8 cellular contexts compared by ENCODE assay signal in genomic region chr3:42961633-42962032, GRCh38. TPM values are rescaled to one million over a fixed set of nuclear protein-coding genes. Genes with fewer than 3 reads are reported as not detected.
A peak's percentile ranks its signal among the peaks of the same experiment; 100 is the strongest.
DNase-seq lines count a peak whose midpoint lies in the region; ATAC-seq and TF ChIP-seq lines count a peak whose summit lies in the region.

No MANE protein-coding gene starts in this region.

- H3K4me1 Mint-ChIP-seq in activated CD4-positive, alpha-beta T cell treated with anti-CD3 and anti-CD28 coated beads for 36 hours: peaks cover 22% of the 10 kb centered on the region
- H3K4me1 Mint-ChIP-seq in naive thymus-derived CD4-positive, alpha-beta T cell: peaks cover 0 to 38% (median 34%) of the 10 kb centered on the region in 7 donors

- H3K9me3 ChIP-seq in esophagus squamous epithelium: no peaks in the 10 kb centered on the region
- H3K9me3 ChIP-seq in naive thymus-derived CD4-positive, alpha-beta T cell (ENCODE audit: control insufficient read depth in 2 of 3, low read length in 3 of 3): no peaks in the 10 kb centered on the region

- CTCF ChIA-PET in activated CD4-positive, alpha-beta T cell treated with anti-CD3 and anti-CD28 coated beads for 36 hours (lab: Charles Lee): interaction anchor here (0.6 to 3.5 kb wide), 43 partner anchors 8 to 1253 kb away, joined by 3 to 18 read pairs (median 4); no protein-coding TSS in a partner anchor
- CTCF ChIA-PET in naive thymus-derived CD4-positive, alpha-beta T cell (lab: Charles Lee): interaction anchor here (0.5 to 5.1 kb wide), 41 partner anchors 8 to 1227 kb away, joined by 3 to 53 read pairs (median 4); no protein-coding TSS in a partner anchor

- WGBS in esophagus squamous epithelium, 2 donors: 5 to 7% methylated on average over 4 of the region's 4 CpGs

- peak; percentile 31 for DNase-seq in activated CD4-positive, alpha-beta T cell treated with anti-CD3 and anti-CD28 coated beads for 36 hours
- DNase-seq in activated CD4-positive, alpha-beta T cell treated with anti-CD3 and anti-CD28 coated beads for 1 hour: no peak
- DNase-seq in M059J (ENCODE audit: low read depth): peak; percentile 42
- DNase-seq in T-helper 1 cell: peak in 3 of 5 donors; percentile 17 to 19 (median 17)
- no peak for DNase-seq in esophagus squamous epithelium (lab: John Stamatoyannopoulos, UW)
- peak in 6 of 9 donors; percentile 11 to 50 (median 42) for DNase-seq in naive thymus-derived CD4-positive, alpha-beta T cell

- H3K27me3 Mint-ChIP-seq in activated CD4-positive, alpha-beta T cell treated with anti-CD3 and anti-CD28 coated beads for 36 hours: no peaks in the 10 kb centered on the region
- H3K27me3 Mint-ChIP-seq in naive thymus-derived CD4-positive, alpha-beta T cell: peaks cover 0 to 19% (median 3%) of the 10 kb centered on the region in 5 donors

- no peak overlapping the region for H3K4me3 ChIP-seq in esophagus squamous epithelium
- H3K4me3 ChIP-seq in naive thymus-derived CD4-positive, alpha-beta T cell (ENCODE audit: low read length): no peak overlapping the region

- H3K27me3 ChIP-seq in esophagus squamous epithelium: no peaks in the 10 kb centered on the region
- H3K27me3 ChIP-seq in naive thymus-derived CD4-positive, alpha-beta T cell (ENCODE audit: control insufficient read depth in 2 of 2, insufficient read depth in 2 of 2, low read length in 2 of 2): no peaks in the 10 kb centered on the region

- no peaks in the 10 kb centered on the region for H3K9me3 Mint-ChIP-seq in activated CD4-positive, alpha-beta T cell treated with anti-CD3 and anti-CD28 coated beads for 36 hours (ENCODE audit: low read depth)
- no peaks in the 10 kb centered on the region for H3K9me3 Mint-ChIP-seq in naive thymus-derived CD4-positive, alpha-beta T cell

- intact Hi-C loops in activated CD4-positive, alpha-beta T cell treated with anti-CD3 and anti-CD28 coated beads for 36 hours (cut with DNase I, micrococcal nuclease): loop anchor here (1.0 to 10.0 kb wide), 7 partner anchors 109 to 543 kb away; no protein-coding TSS in a partner anchor
- intact Hi-C loops in esophagus squamous epithelium (cut with DNase I): no loop called here
- intact Hi-C loops in naive thymus-derived CD4-positive, alpha-beta T cell (cut with micrococcal nuclease): loop anchor here (1.0 to 10.0 kb wide), 10 partner anchors 46 to 673 kb away; partner anchors contain the start of gene SNRK (in 1 of the 2)

- POLR2A ChIA-PET in activated CD4-positive, alpha-beta T cell treated with anti-CD3 and anti-CD28 coated beads for 36 hours (lab: Charles Lee): no interaction called here
- POLR2A ChIA-PET in naive thymus-derived CD4-positive, alpha-beta T cell (lab: Charles Lee): interaction anchor here (0.8 to 1.6 kb wide), 4 partner anchors 63 to 541 kb away, joined by 3 to 7 read pairs (median 4); no protein-coding TSS in a partner anchor

- no peak for TF ChIP-seq POLR2A in esophagus squamous epithelium (IDR thresholded peaks at IDR 0.05)

- no peak for ATAC-seq in activated CD4-positive, alpha-beta T cell treated with anti-CD3 and anti-CD28 coated beads for 36 hours
- ATAC-seq in naive thymus-derived CD4-positive, alpha-beta T cell: peak; percentile 45
- no peak for ATAC-seq in GM21528 (IDR thresholded peaks at IDR 0.05; ENCODE audit: low FRiP score, unreplicated experiment)
- ATAC-seq in GM21423 (IDR thresholded peaks at IDR 0.05; ENCODE audit: unreplicated experiment): no peak

- H3K4me1 ChIP-seq in esophagus squamous epithelium: peaks cover 0 to 6% (median 0%) of the 10 kb centered on the region in 3 donors
- H3K4me1 ChIP-seq in naive thymus-derived CD4-positive, alpha-beta T cell (ENCODE audit: control insufficient read depth in 2 of 2, insufficient read depth in 2 of 2, low read length in 2 of 2): peaks cover 0 to 27% of the 10 kb centered on the region in 2 donors

- H3K27ac ChIP-seq in esophagus squamous epithelium: no peak overlapping the region
- H3K27ac ChIP-seq in naive thymus-derived CD4-positive, alpha-beta T cell (ENCODE audit: low read depth, low read length): no peak overlapping the region

- no peaks in the 10 kb centered on the region for H3K36me3 ChIP-seq in esophagus squamous epithelium
- no peaks in the 10 kb centered on the region for H3K36me3 ChIP-seq in naive thymus-derived CD4-positive, alpha-beta T cell (ENCODE audit: control insufficient read depth in 2 of 3, insufficient read depth in 3 of 3, low read length in 3 of 3)

- TF ChIP-seq CTCF in esophagus squamous epithelium (IDR thresholded peaks at IDR 0.05): peak in 5 of 6 experiments; percentile 57 to 68 (median 62)

- no peak overlapping the region for H3K27ac Mint-ChIP-seq in activated CD4-positive, alpha-beta T cell treated with anti-CD3 and anti-CD28 coated beads for 36 hours
- peak overlapping the region in 2 of 9 donors; percentile 2 to 24 for H3K27ac Mint-ChIP-seq in naive thymus-derived CD4-positive, alpha-beta T cell

- no peaks in the 10 kb centered on the region for H3K36me3 Mint-ChIP-seq in activated CD4-positive, alpha-beta T cell treated with anti-CD3 and anti-CD28 coated beads for 36 hours (ENCODE audit: low read depth)
- no peaks in the 10 kb centered on the region for H3K36me3 Mint-ChIP-seq in naive thymus-derived CD4-positive, alpha-beta T cell

- no peak overlapping the region for H3K4me3 Mint-ChIP-seq in activated CD4-positive, alpha-beta T cell treated with anti-CD3 and anti-CD28 coated beads for 36 hours
- no peak overlapping the region for H3K4me3 Mint-ChIP-seq in naive thymus-derived CD4-positive, alpha-beta T cell

RNA-seq across cellular contexts. Expression of gene GASK1A, which starts 17.5 kb away (rescaled TPM):
- not detected for total RNA-seq in activated CD4-positive, alpha-beta T cell treated with anti-CD3 and anti-CD28 coated beads for 36 hours
- 2.6 and 3.4 TPM in 2 replicates for total RNA-seq in M059J (2014; rRNA removed; shearing (Covaris generic))
- 10 to 100 TPM in 1 of 4 donors, 1 to 10 TPM in 3; 1.4 to 10.1 (median 2.4) TPM for total RNA-seq in esophagus squamous epithelium
- under 1 TPM in 2 of 5 experiments, not detected in 3; 0.20 to 0.24 TPM for total RNA-seq in naive thymus-derived CD4-positive, alpha-beta T cell
- under 1 TPM in 1 of 2 donors, not detected in 1; 0.21 TPM for polyA plus RNA-seq in naive thymus-derived CD4-positive, alpha-beta T cell

RNA-seq across cellular contexts. Expression of gene ZNF662, which starts 55.7 kb away (rescaled TPM):
- total RNA-seq in activated CD4-positive, alpha-beta T cell treated with anti-CD3 and anti-CD28 coated beads for 36 hours: 1 to 10 TPM; 1.1 to 1.3 TPM
- total RNA-seq in M059J (2014; rRNA removed; shearing (Covaris generic)): 0.20 and 1.4 TPM in 2 replicates
- 1 to 10 TPM; 1.9 to 7.6 (median 2.8) TPM for total RNA-seq in esophagus squamous epithelium
- 10 to 100 TPM in 1 of 5 experiments, 1 to 10 TPM in 3, under 1 TPM in 1; 0.12 to 10.4 (median 5.6) TPM for total RNA-seq in naive thymus-derived CD4-positive, alpha-beta T cell
- polyA plus RNA-seq in naive thymus-derived CD4-positive, alpha-beta T cell: under 1 TPM; 0.15 to 0.43 TPM

Comparison
In these comparisons a context has a peak if more than half of its experiments do, and no peak if none do; other contexts are left out.
1. DNase-seq: peak in activated CD4-positive, alpha-beta T cell treated with anti-CD3 and anti-CD28 coated beads for 36 hours (single experiment), M059J (single experiment), T-helper 1 cell (3 of 5) and naive thymus-derived CD4-positive, alpha-beta T cell (6 of 9); none in activated CD4-positive, alpha-beta T cell treated with anti-CD3 and anti-CD28 coated beads for 1 hour (single experiment) and esophagus squamous epithelium (single experiment).